Comparison of ENCODE assay signal across 18 cellular contexts in genomic region chr3:169246158-169246557, GRCh38.
DNase-seq lines count a peak whose midpoint lies in the region; ATAC-seq lines count a peak whose summit lies in the region.
"Had no signal": no experiment of that assay in that cellular context is flagged by ENCODE, and none has a peak within 500 bp of the region (broad histone marks: within the 10 kb centered on the region; RNA-seq: fewer than 3 reads in every experiment).

No MANE protein-coding gene starts in this region.

- H3K4me3 ChIP-seq in Jurkat, Clone E6-1 (ENCODE audit: low read length) = no peak overlapping the region
- H3K4me3 ChIP-seq: MG63, PC-9, SJSA1 had no signal

- intact Hi-C loops in left colon (cut with DNase I, micrococcal nuclease) = no loop called here

- ATAC-seq in left colon (peak; percentile 27), HG03439 (IDR thresholded peaks at IDR 0.05; ENCODE audit: unreplicated experiment) (no peak)
- ATAC-seq: HCT116, HepG2, Right ventricle myocardium inferior had no signal

- DNase-seq in NCI-H82 (lab: John Stamatoyannopoulos, UW) (peak; percentile 18), NCI-H82 treated with DMSO at 0.1 percent for 48 hours (lab: John Stamatoyannopoulos, UW; ENCODE audit: unreplicated experiment) (no peak), amniotic epithelial cell (ENCODE audit: low read depth) (peak; percentile 15), left colon (no peak), NCI-H226 (no peak), G401 (ENCODE audit: low spot score) (no peak)
- peak; percentile 37 for DNase-seq in Jurkat, Clone E6-1 (ENCODE audit: low read depth, low spot score)
- DNase-seq: DND-41, KG1, MG63, NCI-H2081, NCI-H526, PC-9 had no signal

- in situ Hi-C loops in G401 (cut with HindIII; ENCODE audit: low sequenced_read_pairs) = no loop called here

Comparison
In these comparisons a context has a peak if more than half of its experiments do, and no peak if none do; other contexts are left out.
1. DNase-seq: peak in NCI-H82 (single experiment), Jurkat, Clone E6-1 (single experiment) and amniotic epithelial cell (single experiment); none in NCI-H82 treated with DMSO at 0.1 percent for 48 hours (single experiment), left colon (0 of 2), NCI-H226 (single experiment) and G401 (single experiment).